ENCODE assay signal across 39 cellular contexts in genomic region chr7:125746510-125746909, GRCh38.
"Had no signal": no experiment of that assay in that cellular context is flagged by ENCODE, and none has a peak within 500 bp of the region (broad histone marks: within the 10 kb centered on the region; RNA-seq: fewer than 3 reads in every experiment).

No MANE protein-coding gene starts in this region.

- H3K4me1 Mint-ChIP-seq: activated naive CD4-positive, alpha-beta T cell treated with anti-CD3 and anti-CD28 coated beads, Interleukin-2, amount 10 ng/mL, durations not matched to agents 7 days and 5 days; activated naive CD4-positive, alpha-beta T cell treated with anti-CD3 and anti-CD28 coated beads, Interleukin-2, amount 50 U/mL, for 24 hours; activated naive CD8-positive, alpha-beta T cell treated with anti-CD3 and anti-CD28 coated beads for 36 hours; activated naive CD8-positive, alpha-beta T cell treated with anti-CD3 and anti-CD28 coated beads, Interleukin-2, amount 10 ng/mL, durations not matched to agents 7 days and 5 days; activated naive CD8-positive, alpha-beta T cell treated with anti-CD3 and anti-CD28 coated beads, Interleukin-2, amount 50 U/mL, for 24 hours; activated T-helper 17 cell treated with anti-CD3 and anti-CD28 coated beads, Interleukin-2, amount 50 U/mL, for 72 hours; central memory CD8-positive, alpha-beta T cell had no signal

- H3K36me3 Mint-ChIP-seq: activated naive CD4-positive, alpha-beta T cell treated with anti-CD3 and anti-CD28 coated beads, Interleukin-2, amount 10 ng/mL, durations not matched to agents 7 days and 5 days; activated naive CD4-positive, alpha-beta T cell treated with anti-CD3 and anti-CD28 coated beads, Interleukin-2, amount 50 U/mL, for 24 hours; activated naive CD4-positive, alpha-beta T cell treated with anti-CD3 and anti-CD28 coated beads, Interleukin-2, amount 50 U/mL, for 72 hours; activated naive CD8-positive, alpha-beta T cell; activated naive CD8-positive, alpha-beta T cell treated with anti-CD3 and anti-CD28 coated beads for 36 hours; activated naive CD8-positive, alpha-beta T cell treated with anti-CD3 and anti-CD28 coated beads, Interleukin-2, amount 10 ng/mL, durations not matched to agents 7 days and 5 days; brain had no signal

- ATAC-seq: activated naive CD4-positive, alpha-beta T cell treated with anti-CD3 and anti-CD28 coated beads, Interleukin-2, amount 50 U/mL, for 72 hours; activated naive CD8-positive, alpha-beta T cell treated with anti-CD3 and anti-CD28 coated beads, Interleukin-2, amount 50 U/mL, for 24 hours; activated T-cell treated with anti-CD3 and anti-CD28 coated beads, Interleukin-2, amount 50 U/mL, for 4 hours; activated T-cell treated with anti-CD3 and anti-CD28 coated beads, Interleukin-2, amount 50 U/mL, for 72 hours; activated T-helper 17 cell treated with anti-CD3 and anti-CD28 coated beads, Interleukin-2, amount 50 U/mL, for 72 hours; body of pancreas had no signal

- H3K27ac ChIP-seq: adrenal gland, ascending aorta, body of pancreas, brain microvascular endothelial cell, breast epithelium, cardiac muscle cell had no signal

- H3K27me3 Mint-ChIP-seq: activated naive CD4-positive, alpha-beta T cell treated with anti-CD3 and anti-CD28 coated beads, Interleukin-2, amount 10 ng/mL, durations not matched to agents 7 days and 5 days; activated naive CD4-positive, alpha-beta T cell treated with anti-CD3 and anti-CD28 coated beads, Interleukin-2, amount 50 U/mL, for 24 hours; activated naive CD8-positive, alpha-beta T cell; activated naive CD8-positive, alpha-beta T cell treated with anti-CD3 and anti-CD28 coated beads for 36 hours; activated naive CD8-positive, alpha-beta T cell treated with anti-CD3 and anti-CD28 coated beads, Interleukin-2, amount 10 ng/mL, durations not matched to agents 7 days and 5 days; activated naive CD8-positive, alpha-beta T cell treated with anti-CD3 and anti-CD28 coated beads, Interleukin-2, amount 50 U/mL, for 24 hours; activated T-cell treated with anti-CD3 and anti-CD28 coated beads, Interleukin-2, amount 50 U/mL, for 24 hours; activated T-helper 17 cell treated with anti-CD3 and anti-CD28 coated beads, Interleukin-2, amount 50 U/mL, for 72 hours; brain; central memory CD8-positive, alpha-beta T cell had no signal

- FAIRE-seq: astrocyte, bronchial epithelial cell had no signal

- H3K4me1 ChIP-seq: adrenal gland, ascending aorta, body of pancreas, breast epithelium had no signal

- H3K4me3 Mint-ChIP-seq: activated naive CD4-positive, alpha-beta T cell treated with anti-CD3 and anti-CD28 coated beads for 36 hours; activated naive CD4-positive, alpha-beta T cell treated with anti-CD3 and anti-CD28 coated beads, Interleukin-2, amount 10 ng/mL, durations not matched to agents 7 days and 5 days; activated naive CD4-positive, alpha-beta T cell treated with anti-CD3 and anti-CD28 coated beads, Interleukin-2, amount 50 U/mL, for 24 hours; activated naive CD8-positive, alpha-beta T cell; activated naive CD8-positive, alpha-beta T cell treated with anti-CD3 and anti-CD28 coated beads for 36 hours; activated naive CD8-positive, alpha-beta T cell treated with anti-CD3 and anti-CD28 coated beads, Interleukin-2, amount 10 ng/mL, durations not matched to agents 7 days and 5 days; activated naive CD8-positive, alpha-beta T cell treated with anti-CD3 and anti-CD28 coated beads, Interleukin-2, amount 50 U/mL, for 24 hours; activated T-cell treated with anti-CD3 and anti-CD28 coated beads, Interleukin-2, amount 50 U/mL, for 24 hours; activated T-cell treated with anti-CD3 and anti-CD28 coated beads, Interleukin-2, amount 50 U/mL, for 4 hours; activated T-cell treated with anti-CD3 and anti-CD28 coated beads, Interleukin-2, amount 50 U/mL, for 72 hours; activated T-helper 1 cell treated with anti-CD3 and anti-CD28 coated beads, Interleukin-12 subunit alpha, Interleukin-12 subunit beta, Interleukin-2, Interleukin-4 antibody, amounts not matched to agents 30 ng/mL and 10 ng/mL and 1 ng/mL, durations not matched to agents 14 hours and 24 hours and 36 hours; activated T-helper 17 cell treated with anti-CD3 and anti-CD28 coated beads, Interleukin-2, amount 50 U/mL, for 72 hours; brain; central memory CD8-positive, alpha-beta T cell had no signal

- H3K36me3 ChIP-seq: adrenal gland, ascending aorta, brain microvascular endothelial cell, breast epithelium, cardiac muscle cell had no signal

- H3K9me3 ChIP-seq: ascending aorta, body of pancreas had no signal

- DNase-seq: activated effector memory CD4-positive, alpha-beta T cell treated with anti-CD3 and anti-CD28 coated beads, Interleukin-2, amount 50 U/mL, for 16 hours; activated effector memory CD4-positive, alpha-beta T cell treated with Interleukin-2 at 50 U/mL for 16 hours; activated gamma-delta T cell; activated gamma-delta T cell treated with Interleukin-2 at 50 U/mL for 16 hours; activated naive CD4-positive, alpha-beta T cell; activated naive CD4-positive, alpha-beta T cell treated with anti-CD3 and anti-CD28 coated beads for 36 hours; activated naive CD4-positive, alpha-beta T cell treated with anti-CD3 and anti-CD28 coated beads, Interleukin-2, amount 10 ng/mL, durations not matched to agents 7 days and 5 days; activated naive CD4-positive, alpha-beta T cell treated with anti-CD3 and anti-CD28 coated beads, Interleukin-2, amount 50 U/mL, for 16 hours; activated naive CD4-positive, alpha-beta T cell treated with Interleukin-2 at 50 U/mL for 16 hours; activated naive CD8-positive, alpha-beta T cell treated with anti-CD3 and anti-CD28 coated beads for 36 hours; activated naive CD8-positive, alpha-beta T cell treated with anti-CD3 and anti-CD28 coated beads, Interleukin-2, amount 10 ng/mL, durations not matched to agents 7 days and 5 days; activated naive CD8-positive, alpha-beta T cell treated with anti-CD3 and anti-CD28 coated beads, Interleukin-2, amount 50 U/mL, for 24 hours; activated T-cell treated with anti-CD3 and anti-CD28 coated beads, Interleukin-2, amount 50 U/mL, for 24 hours; activated T-cell treated with anti-CD3 and anti-CD28 coated beads, Interleukin-2, amount 50 U/mL, for 4 hours; activated T-cell treated with anti-CD3 and anti-CD28 coated beads, Interleukin-2, amount 50 U/mL, for 48 hours; activated T-cell treated with anti-CD3 and anti-CD28 coated beads, Interleukin-2, amount 50 U/mL, for 72 hours; adrenal gland; amniotic stem cell; amygdala; anterior cingulate cortex; aorta; body of pancreas; brain microvascular endothelial cell; caudate nucleus; central memory CD4-positive, alpha-beta T cell; cerebellar nuclear complex had no signal

- H3K27me3 ChIP-seq: adrenal gland, ascending aorta, body of pancreas, brain microvascular endothelial cell, breast epithelium, cardiac muscle cell had no signal

- H3K27ac Mint-ChIP-seq: activated naive CD4-positive, alpha-beta T cell treated with anti-CD3 and anti-CD28 coated beads for 36 hours; activated naive CD4-positive, alpha-beta T cell treated with anti-CD3 and anti-CD28 coated beads, Interleukin-2, amount 10 ng/mL, durations not matched to agents 7 days and 5 days; activated naive CD4-positive, alpha-beta T cell treated with anti-CD3 and anti-CD28 coated beads, Interleukin-2, amount 50 U/mL, for 24 hours; activated naive CD8-positive, alpha-beta T cell; activated naive CD8-positive, alpha-beta T cell treated with anti-CD3 and anti-CD28 coated beads for 36 hours; activated naive CD8-positive, alpha-beta T cell treated with anti-CD3 and anti-CD28 coated beads, Interleukin-2, amount 10 ng/mL, durations not matched to agents 7 days and 5 days; activated naive CD8-positive, alpha-beta T cell treated with anti-CD3 and anti-CD28 coated beads, Interleukin-2, amount 50 U/mL, for 24 hours; activated T-cell treated with anti-CD3 and anti-CD28 coated beads, Interleukin-2, amount 50 U/mL, for 24 hours; activated T-cell treated with anti-CD3 and anti-CD28 coated beads, Interleukin-2, amount 50 U/mL, for 72 hours; activated T-helper 1 cell treated with anti-CD3 and anti-CD28 coated beads, Interleukin-12 subunit alpha, Interleukin-12 subunit beta, Interleukin-2, Interleukin-4 antibody, amounts not matched to agents 30 ng/mL and 10 ng/mL and 1 ng/mL, durations not matched to agents 14 hours and 24 hours and 36 hours; activated T-helper 17 cell treated with anti-CD3 and anti-CD28 coated beads, Interleukin-2, amount 50 U/mL, for 72 hours; activated T-helper 2 cell treated with anti-CD3 and anti-CD28 coated beads, Interferon-gamma antibody, Interleukin-2, Interleukin-4, amounts not matched to agents 10 μg/mL and 5 μg/mL and 100 μg/mL, durations not matched to agents 14 hours and 24 hours and 36 hours; brain had no signal

- H3K4me3 ChIP-seq: adrenal gland, ascending aorta, body of pancreas, breast epithelium, cardiac muscle cell had no signal
